Comparison of ENCODE assay signal across 20 cellular contexts in genomic region chr4:107951551-107951950, GRCh38. TPM values are rescaled to one million over a fixed set of nuclear protein-coding genes. Genes with fewer than 3 reads are reported as not detected.
DNase-seq lines count a peak whose midpoint lies in the region; ATAC-seq and TF ChIP-seq lines count a peak whose summit lies in the region.
"Had no signal": no experiment of that assay in that cellular context is flagged by ENCODE, and none has a peak within 500 bp of the region (broad histone marks: within the 10 kb centered on the region; RNA-seq: fewer than 3 reads in every experiment).

No MANE protein-coding gene starts in this region.

- TF ChIP-seq RAD21 in SK-N-SH (IDR thresholded peaks at IDR 0.05; ENCODE audit: low read length) = no peak

- H3K4me2 ChIP-seq in SK-N-SH = no peak overlapping the region

- H3K4me1 ChIP-seq in SK-N-SH (ENCODE audit: control insufficient read depth in 1 of 2, insufficient read depth in 2 of 2, low read depth in 1 of 2, low read length in 1 of 2) = no peaks in the 10 kb centered on the region
- no peaks in the 10 kb centered on the region for H3K4me1 ChIP-seq in gastroesophageal sphincter
- H3K4me1 ChIP-seq: ascending aorta had no signal

- H3K9me2 ChIP-seq in SK-N-SH = no peaks in the 10 kb centered on the region

- H3K27ac ChIP-seq in SK-N-SH (ENCODE audit: low read depth in 2 of 2, low read length in 1 of 2) = peak overlapping the region in 1 of 2 experiments; percentile 57; a peak in 2 of 4 replicates
- H3K27ac ChIP-seq in gastroesophageal sphincter = peak overlapping the region in 1 of 4 donors; percentile 45
- H3K27ac ChIP-seq: 22Rv1, ascending aorta, HL-60, ovary, VCaP had no signal

- in situ Hi-C loops in astrocyte of the spinal cord (cut with HindIII; ENCODE audit: low sequenced_read_pairs) = no loop called here

- POLR2A ChIA-PET in SK-N-SH (lab: Yijun Ruan, JAX) = no interaction called here

- peak; percentile 78 for ATAC-seq in SK-N-SH treated with all-trans-retinoic acid at 6 μM for 48 hours
- peak; percentile 31 for ATAC-seq in gastroesophageal sphincter
- ATAC-seq: left colon had no signal

- peaks cover 10% of the 10 kb centered on the region for H3F3A ChIP-seq in SK-N-SH (replicated peaks; ENCODE audit: insufficient read depth)

- H3K27me3 ChIP-seq in SK-N-SH (ENCODE audit: insufficient read depth) = no peaks in the 10 kb centered on the region
- no peaks in the 10 kb centered on the region for H3K27me3 ChIP-seq in gastroesophageal sphincter
- H3K27me3 ChIP-seq: ascending aorta, ovary had no signal

- H4K20me1 ChIP-seq in SK-N-SH (ENCODE audit: insufficient read depth) = no peaks in the 10 kb centered on the region

- H3K4me3 ChIP-seq in SK-N-SH (ENCODE audit: low read depth in 2 of 2, low read length in 1 of 2) (no peak overlapping the region), astrocyte of the spinal cord (ENCODE audit: low read depth, low read length) (no peak overlapping the region), gastroesophageal sphincter (no peak overlapping the region)
- H3K4me3 ChIP-seq: ascending aorta, ovary had no signal

- TF ChIP-seq CTCF in SK-N-SH (IDR thresholded peaks at IDR 0.05) = no peak
- no peak for TF ChIP-seq CTCF in astrocyte of the spinal cord (IDR thresholded peaks at IDR 0.05; ENCODE audit: low read depth, low read length)
- no peak for TF ChIP-seq CTCF in gastroesophageal sphincter (IDR thresholded peaks at IDR 0.05)

- H3K36me3 ChIP-seq in SK-N-SH (replicated peaks in 1 of 2; ENCODE audit: control insufficient read depth in 1 of 2, insufficient read depth in 2 of 2, low read length in 1 of 2) (peaks cover 6 to 9% of the 10 kb centered on the region in 2 experiments), gastroesophageal sphincter (peaks cover 0 to 68% of the 10 kb centered on the region in 2 donors)
- H3K36me3 ChIP-seq: ovary had no signal

- no peak for TF ChIP-seq POLR2A in gastroesophageal sphincter (IDR thresholded peaks at IDR 0.05)

- H3K9ac ChIP-seq in SK-N-SH = no peak overlapping the region

- H3K9me3 ChIP-seq in SK-N-SH (no peaks in the 10 kb centered on the region), gastroesophageal sphincter (peaks cover 0 to 3% (median 0%) of the 10 kb centered on the region in 3 donors)
- H3K9me3 ChIP-seq: ovary had no signal

- TF ChIP-seq EP300 in SK-N-SH (IDR thresholded peaks at IDR 0.05; ENCODE audit: borderline replicate concordance in 1 of 2, low read depth in 1 of 2, low read length in 1 of 2) (no peak), gastroesophageal sphincter (IDR thresholded peaks at IDR 0.05) (no peak)

- no peak for DNase-seq in SK-N-SH
- DNase-seq in astrocyte of the spinal cord (ENCODE audit: low read depth, low spot score) = peak; percentile 69
- no peak for DNase-seq in NCI-H69 (lab: John Stamatoyannopoulos, UW)
- no peak for DNase-seq in SKM-1 treated with dmso at 0.1 percent for 144 hours (lab: John Stamatoyannopoulos, UW; ENCODE audit: unreplicated experiment)
- no peak for DNase-seq in cerebellar nuclear complex (lab: John Stamatoyannopoulos, UW)
- no peak for DNase-seq in NCI-H1694 treated with DMSO at 0.1 percent for 48 hours (lab: John Stamatoyannopoulos, UW)
- DNase-seq: activated CD8-positive, alpha-beta memory T cell treated with anti-CD3 and anti-CD28 coated beads for 24 hours; effector CD4-positive, alpha-beta T cell; Kasumi-1; left colon; NCI-H146; NCI-H510A treated with DMSO at 0.1 percent for 48 hours; ovary; stimulated activated CD4-positive, alpha-beta T cell treated with anti-CD3 and anti-CD28 coated beads, Interleukin-15, amount 100 ng/mL, for 24 hours had no signal

- H3K79me2 ChIP-seq in SK-N-SH (ENCODE audit: insufficient read depth) = no peaks in the 10 kb centered on the region

- no peak overlapping the region for H2AFZ ChIP-seq in SK-N-SH (ENCODE audit: low read depth)

- CTCF ChIA-PET in SK-N-SH (lab: Yijun Ruan, JAX) = interaction anchor here (0.8 to 1.2 kb wide), 3 partner anchors 20 to 374 kb away, joined by 3 to 4 read pairs (median 3); partner anchors contain the start of gene CYP2U1

TF ChIP-seq in SK-N-SH treated with all-trans-retinoic acid at 6 μM for 48 hours, 23 proteins besides CTCF, POLR2A, EP300 and RAD21:
- TF ChIP-seq POU6F1 (CRISPR knock-in tag; IDR thresholded peaks at IDR 0.05; ENCODE audit: borderline replicate concordance, low read depth) (no peak), PPARA (CRISPR knock-in tag; IDR thresholded peaks at IDR 0.05; ENCODE audit: borderline replicate concordance) (no peak), OSR1 (CRISPR knock-in tag; IDR thresholded peaks at IDR 0.05) (no peak)

TF ChIP-seq in SK-N-SH, 30 proteins besides CTCF, POLR2A, EP300 and RAD21:
- TF ChIP-seq GABPA (IDR thresholded peaks at IDR 0.05; ENCODE audit: low read depth) (no peak), TCF12 (IDR thresholded peaks at IDR 0.05) (no peak), SIN3A (IDR thresholded peaks at IDR 0.05; ENCODE audit: borderline replicate concordance, low read depth, low read length) (no peak), USF1 (IDR thresholded peaks at IDR 0.05; ENCODE audit: borderline replicate concordance, low read depth) (no peak), FOXM1 (IDR thresholded peaks at IDR 0.05; ENCODE audit: low read depth) (no peak), ZBTB33 (IDR thresholded peaks at IDR 0.05; ENCODE audit: borderline replicate concordance, low read depth) (no peak), RCOR1 (IDR thresholded peaks at IDR 0.05; ENCODE audit: low read length) (no peak), GATA2 (CRISPR knock-in tag; IDR thresholded peaks at IDR 0.05) (no peak), REST (IDR thresholded peaks at IDR 0.05; ENCODE audit: low read depth, low read length) (no peak)

RNA-seq across cellular contexts. Expression of gene CYP2U1, which starts 20.2 kb away (rescaled TPM):
- 2.0 and 2.8 TPM in 2 replicates for polyA plus RNA-seq in SK-N-SH (2012; rRNA removed)
- 3.3 and 3.5 TPM in 2 replicates for polyA plus RNA-seq in SK-N-SH (2012; cell fraction: cytosol; rRNA removed)
- polyA plus RNA-seq in SK-N-SH (2012; cell fraction: nucleus; rRNA removed) = 1.3 and 2.5 TPM in 2 replicates
- total RNA-seq in gastroesophageal sphincter = 10 to 100 TPM; 14.9 to 34.0 (median 27.3) TPM

RNA-seq across cellular contexts. Expression of gene HADH, which starts 38.1 kb away (rescaled TPM):
- polyA plus RNA-seq in SK-N-SH (2012; rRNA removed) = 19.4 and 20.3 TPM in 2 replicates
- polyA plus RNA-seq in SK-N-SH (2012; cell fraction: cytosol; rRNA removed) = 17.9 and 22.0 TPM in 2 replicates
- 17.5 and 25.5 TPM in 2 replicates for polyA plus RNA-seq in SK-N-SH (2012; cell fraction: nucleus; rRNA removed)
- 100 to 1,000 TPM in 2 of 4 donors, 10 to 100 TPM in 2; 88.9 to 148 (median 112) TPM for total RNA-seq in gastroesophageal sphincter
